ENCODE assay signal across 12 cellular contexts in genomic region chr7:28207486-28208158, GRCh38. TPM values are rescaled to one million over a fixed set of nuclear protein-coding genes. Genes with fewer than 3 reads are reported as not detected.
DNase-seq lines count a peak whose midpoint lies in the region; ATAC-seq, FAIRE-seq and TF ChIP-seq lines count a peak whose summit lies in the region.
"Had no signal": no experiment of that assay in that cellular context is flagged by ENCODE, and none has a peak within 500 bp of the region (broad histone marks: within the 10 kb centered on the region; RNA-seq: fewer than 3 reads in every experiment).

No MANE protein-coding gene starts in this region.

- no peak overlapping the region for H3K9ac ChIP-seq in IMR-90 (ENCODE audit: low read depth, low read length)
- no peak overlapping the region for H3K9ac ChIP-seq in astrocyte (ENCODE audit: low read length)

- TF ChIP-seq POLR2A in IMR-90 (IDR thresholded peaks at IDR 0.05; ENCODE audit: low read depth, low read length): no peak

- H3K27me3 Mint-ChIP-seq in activated T-cell treated with anti-CD3 and anti-CD28 coated beads, Interleukin-2, amount 50 U/mL, for 24 hours: peaks cover 21% of the 10 kb centered on the region
- no peaks in the 10 kb centered on the region for H3K27me3 Mint-ChIP-seq in astrocyte (ENCODE audit: low read depth, unreplicated experiment)
- H3K27me3 Mint-ChIP-seq: central memory CD8-positive, alpha-beta T cell had no signal

- no peak overlapping the region for H2BK20ac ChIP-seq in IMR-90 (ENCODE audit: low read depth, low read length)

- H3K4me3 Mint-ChIP-seq in activated T-cell treated with anti-CD3 and anti-CD28 coated beads, Interleukin-2, amount 50 U/mL, for 24 hours: peak overlapping the region; percentile 44
- no peak overlapping the region for H3K4me3 Mint-ChIP-seq in astrocyte (ENCODE audit: unreplicated experiment)
- H3K4me3 Mint-ChIP-seq: central memory CD8-positive, alpha-beta T cell had no signal

- H3K9me3 Mint-ChIP-seq in activated T-cell treated with anti-CD3 and anti-CD28 coated beads, Interleukin-2, amount 50 U/mL, for 24 hours: peaks cover 22% of the 10 kb centered on the region
- peaks cover 2% of the 10 kb centered on the region for H3K9me3 Mint-ChIP-seq in astrocyte (ENCODE audit: unreplicated experiment)

- TF ChIP-seq RAD21 in IMR-90 (IDR thresholded peaks at IDR 0.05; ENCODE audit: low read length): no peak

- H3K4me1 Mint-ChIP-seq in activated T-cell treated with anti-CD3 and anti-CD28 coated beads, Interleukin-2, amount 50 U/mL, for 24 hours (ENCODE audit: low read depth): peaks cover 53% of the 10 kb centered on the region
- H3K4me1 Mint-ChIP-seq in astrocyte (ENCODE audit: low read depth, unreplicated experiment): peaks cover 2% of the 10 kb centered on the region

- no peaks in the 10 kb centered on the region for H3K27me3 ChIP-seq in IMR-90 (ENCODE audit: control insufficient read depth, insufficient read depth, low read length)
- no peaks in the 10 kb centered on the region for H3K27me3 ChIP-seq in astrocyte (ENCODE audit: insufficient read depth, low read length)

- H2AK5ac ChIP-seq in IMR-90 (ENCODE audit: low read depth, low read length): no peak overlapping the region

- H4K20me1 ChIP-seq in IMR-90 (ENCODE audit: insufficient read depth, low read length): no peaks in the 10 kb centered on the region
- no peaks in the 10 kb centered on the region for H4K20me1 ChIP-seq in astrocyte (ENCODE audit: insufficient read depth, low read length)

- H3K79me1 ChIP-seq in IMR-90 (ENCODE audit: low read depth in 1 of 2, low read length in 2 of 2): no peaks in the 10 kb centered on the region

- H2AFZ ChIP-seq in IMR-90 (replicated peaks; ENCODE audit: low read length, poor library complexity) (no peak overlapping the region), astrocyte (ENCODE audit: low read depth, low read length) (no peak overlapping the region)

- no peaks in the 10 kb centered on the region for H3K36me3 ChIP-seq in IMR-90 (ENCODE audit: control insufficient read depth, insufficient read depth, low read length)
- H3K36me3 ChIP-seq in astrocyte (ENCODE audit: insufficient read depth, low read length): no peaks in the 10 kb centered on the region

- in situ Hi-C loops in IMR-90 (cut with MboI; ENCODE audit: low sequenced_read_pairs): no loop called here

- no peak overlapping the region for H3K23ac ChIP-seq in IMR-90 (ENCODE audit: low read depth, low read length)

- no peak for DNase-seq in activated T-cell treated with anti-CD3 and anti-CD28 coated beads, Interleukin-2, amount 50 U/mL, for 24 hours
- DNase-seq in activated T-cell treated with anti-CD3 and anti-CD28 coated beads for 4 hours: no peak
- no peak for DNase-seq in IMR-90
- peak; percentile 56 for DNase-seq in astrocyte (ENCODE audit: low read depth)
- DNase-seq in stimulated activated naive CD8-positive, alpha-beta T cell treated with anti-CD3 and anti-CD28 coated beads, Interleukin-15, Interleukin-2, amounts not matched to agents 100 U/mL and 50 U/mL, for 24 hours: no peak
- no peak for DNase-seq in retina
- DNase-seq in stimulated activated CD4-positive, alpha-beta T cell treated with anti-CD3 and anti-CD28 coated beads, Interleukin-4, amount 100 ng/mL, for 1 hour: no peak
- DNase-seq: NCI-H1694; small intestine; stimulated activated naive CD4-positive, alpha-beta T cell had no signal

- POLR2A ChIA-PET in IMR-90 (lab: Charles Lee; ENCODE audit: unreplicated experiment): no interaction called here

- H3K56ac ChIP-seq in IMR-90 (ENCODE audit: extremely low read depth, insufficient read depth, low read length): no peak overlapping the region

- H3K36me3 Mint-ChIP-seq in activated T-cell treated with anti-CD3 and anti-CD28 coated beads, Interleukin-2, amount 50 U/mL, for 24 hours (ENCODE audit: low read depth): peaks cover 3% of the 10 kb centered on the region
- no peaks in the 10 kb centered on the region for H3K36me3 Mint-ChIP-seq in astrocyte (ENCODE audit: low read depth, unreplicated experiment)

- H3K4me2 ChIP-seq in IMR-90 (ENCODE audit: low read depth, low read length) (no peak overlapping the region), astrocyte (ENCODE audit: low read length) (peak overlapping the region; percentile 51)

- H3K27ac Mint-ChIP-seq in activated T-cell treated with anti-CD3 and anti-CD28 coated beads, Interleukin-2, amount 50 U/mL, for 24 hours: peak overlapping the region; percentile 56
- H3K27ac Mint-ChIP-seq in astrocyte (ENCODE audit: unreplicated experiment): no peak overlapping the region

- H3K4me3 ChIP-seq in IMR-90 (ENCODE audit: insufficient read depth, low read depth, low read length) (no peak overlapping the region), astrocyte (ENCODE audit: insufficient read depth, low read depth, low read length) (no peak overlapping the region)

- H4K5ac ChIP-seq in IMR-90 (ENCODE audit: low read depth, low read length): no peak overlapping the region

- no peak overlapping the region for H2BK120ac ChIP-seq in IMR-90 (ENCODE audit: low read depth, low read length)

- H3K14ac ChIP-seq in IMR-90 (replicated peaks; ENCODE audit: low read depth, low read length): 0 out of 2 replicates have a peak overlapping the region, but pooled peaks have one; percentile 11

- H3K9me1 ChIP-seq in IMR-90 (ENCODE audit: insufficient read depth, low read length): no peaks in the 10 kb centered on the region

- H2BK15ac ChIP-seq in IMR-90 (ENCODE audit: low read depth, low read length): no peak overlapping the region

- no peak overlapping the region for H4K91ac ChIP-seq in IMR-90 (ENCODE audit: insufficient read depth, low read depth, low read length)

- no peak overlapping the region for H2BK5ac ChIP-seq in IMR-90 (ENCODE audit: low read depth, low read length, poor library complexity, severe bottlenecking)

- dilution Hi-C loops in IMR-90 (cut with HindIII; ENCODE audit: low sequenced_read_pairs, unreplicated experiment): no loop called here

- no peak overlapping the region for H4K8ac ChIP-seq in IMR-90 (ENCODE audit: low read depth in 2 of 2, low read length in 2 of 2)

- no peak overlapping the region for H3K27ac ChIP-seq in IMR-90 (ENCODE audit: insufficient read depth, low read length)
- no peak overlapping the region for H3K27ac ChIP-seq in astrocyte (ENCODE audit: low read depth, low read length)

- H2AK9ac ChIP-seq in IMR-90 (replicated peaks; ENCODE audit: low read depth, low read length, poor library complexity): no peak overlapping the region

- TF ChIP-seq CTCF in IMR-90 (conservative IDR thresholded peaks at IDR 0.05; ENCODE audit: low read depth, low read length) (no peak), astrocyte (IDR thresholded peaks at IDR 0.05; ENCODE audit: insufficient read depth, low read depth, low read length) (no peak)

- H3K79me2 ChIP-seq in astrocyte (ENCODE audit: insufficient read depth, low read length): no peaks in the 10 kb centered on the region

- H3K4me1 ChIP-seq in IMR-90 (ENCODE audit: control insufficient read depth, insufficient read depth, low read length) (peaks cover 4% of the 10 kb centered on the region), astrocyte (ENCODE audit: insufficient read depth, low read length) (peaks cover 4% of the 10 kb centered on the region)

- no peak for FAIRE-seq in astrocyte (lab: Jason Lieb, UNC)
- FAIRE-seq: small intestine had no signal

- no TSS peak for BruUV-seq in IMR-90 (replicated peaks; lab: Mats Ljungman, UMichigan)

- ATAC-seq in IMR-90 (ENCODE audit: low read depth) (no peak), GM21528 (IDR thresholded peaks at IDR 0.05; ENCODE audit: low FRiP score, unreplicated experiment) (no peak)
- peak; percentile 82 for ATAC-seq in stimulated activated naive CD8-positive, alpha-beta T cell treated with anti-CD3 and anti-CD28 coated beads, Interleukin-15, Interleukin-2, amounts not matched to agents 100 U/mL and 50 U/mL, for 24 hours

- no peak overlapping the region for H3K18ac ChIP-seq in IMR-90 (ENCODE audit: low read depth, low read length)

- CTCF ChIA-PET in IMR-90 (lab: Yijun Ruan, JAX): interaction anchor here (1.2 kb wide), 1 partner anchor 89 kb away, joined by 3 read pairs; no protein-coding TSS in a partner anchor

- no peak overlapping the region for H3K4ac ChIP-seq in IMR-90 (ENCODE audit: low read depth, low read length)

- intact Hi-C loops in IMR-90 (cut with micrococcal nuclease): no loop called here

- no peaks in the 10 kb centered on the region for H3K9me3 ChIP-seq in IMR-90 (ENCODE audit: control insufficient read depth, insufficient read depth, low read length)
- H3K9me3 ChIP-seq in astrocyte (ENCODE audit: insufficient read depth, low read depth, low read length): no peaks in the 10 kb centered on the region

- 100% methylated on average over 1 of the region's 1 CpG; no CpG with 5 or more reads in 1 of the 2 experiments for WGBS in IMR-90 (ENCODE audit: extremely low coverage in 2 of 2, insufficient read length in 1 of 2), 2 experiments

TF ChIP-seq in IMR-90, 13 proteins besides CTCF, POLR2A, EP300 and RAD21 (continues in another document):
- TF ChIP-seq RFX5 (IDR thresholded peaks at IDR 0.05; ENCODE audit: low read depth, low read length) (no peak), MAZ (IDR thresholded peaks at IDR 0.05; ENCODE audit: borderline replicate concordance, low read depth, low read length) (no peak), SMC3 (IDR thresholded peaks at IDR 0.05; ENCODE audit: low read depth, low read length) (no peak), USF2 (IDR thresholded peaks at IDR 0.05; ENCODE audit: low read depth, low read length) (no peak), MAFK (IDR thresholded peaks at IDR 0.05; ENCODE audit: low read depth, low read length) (no peak), RCOR1 (IDR thresholded peaks at IDR 0.05; ENCODE audit: insufficient replicate concordance, low read length) (no peak), MXI1 (IDR thresholded peaks at IDR 0.05; ENCODE audit: borderline replicate concordance, low read depth, low read length) (no peak), NFE2L2 (IDR thresholded peaks at IDR 0.05; ENCODE audit: low read depth, low read length) (no peak)

RNA-seq across cellular contexts. Expression of gene JAZF1, which starts 27.0 kb away (rescaled TPM):
- total RNA-seq in IMR-90 (2012; rRNA removed) (8.4 and 12.2 TPM in 2 replicates), astrocyte (19.8 and 20.1 TPM in 2 replicates)
- polyA plus RNA-seq in IMR-90 (2012; rRNA removed): 8.6 and 10.5 TPM in 2 replicates
- polyA plus RNA-seq in IMR-90 (2012; cell fraction: cytosol; rRNA removed): 4.1 and 8.9 TPM in 2 replicates
- polyA plus RNA-seq in IMR-90 (2012; cell fraction: nucleus; rRNA removed; ENCODE audit: low replicate concordance): 3.2 and 7.4 TPM in 2 replicates
